In the genomic region with DNA sequence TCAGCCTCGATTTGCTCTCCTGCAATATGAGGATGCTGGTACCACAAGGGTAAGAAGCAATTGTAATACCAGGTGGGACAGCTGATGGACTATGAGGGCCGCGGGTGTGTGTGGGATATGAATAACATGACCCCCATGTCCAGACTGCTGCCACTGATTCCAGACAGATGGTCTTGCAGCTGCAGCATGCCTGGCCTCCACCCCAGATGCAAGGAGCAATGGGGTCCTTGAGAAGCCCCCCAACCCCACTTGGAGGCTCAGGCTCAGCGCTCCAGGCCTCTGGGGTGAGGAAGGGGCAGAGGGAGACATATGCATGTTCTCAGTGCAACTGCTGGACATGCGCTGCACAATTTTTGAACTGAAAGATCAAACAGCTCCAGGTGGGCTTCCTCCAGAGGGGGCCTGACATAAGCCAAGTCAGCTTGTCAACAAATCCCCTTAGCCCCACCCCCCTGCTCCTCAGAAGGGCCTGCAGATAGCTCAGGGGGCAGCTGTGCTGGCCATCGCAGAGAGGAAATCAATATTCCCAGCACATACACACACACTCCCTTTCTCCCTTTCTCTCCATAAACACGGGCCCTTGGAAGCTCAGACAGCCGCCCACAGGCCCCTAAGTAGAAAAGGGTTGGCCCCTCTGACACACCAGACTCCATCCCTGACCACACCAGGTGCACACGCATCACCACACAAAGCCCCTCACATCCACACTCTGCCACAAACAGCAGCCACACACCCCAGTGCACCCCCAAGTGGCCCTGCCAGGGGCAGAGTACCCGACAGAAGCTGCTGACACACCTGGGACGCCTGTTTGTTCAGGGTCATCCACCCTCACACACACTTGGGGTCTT, we compare ENCODE assay signal across 9 cellular contexts.
DNase-seq lines count a peak whose midpoint lies in the region; TF ChIP-seq lines count a peak whose summit lies in the region.
"Had no signal": no experiment of that assay in that cellular context is flagged by ENCODE, and none has a peak within 500 bp of the region (broad histone marks: within the 10 kb centered on the region; RNA-seq: fewer than 3 reads in every experiment).

No MANE protein-coding gene starts in this region.

- no peaks in the 10 kb centered on the region for H3F3A ChIP-seq in GM23248 (ENCODE audit: insufficient read depth)

- peak; percentile 26 for DNase-seq in GM23248
- DNase-seq in SK-N-DZ (ENCODE audit: low spot score) = peak; percentile 68
- no peak for DNase-seq in fibroblast of villous mesenchyme (ENCODE audit: low read depth)
- DNase-seq in NCI-H345 treated with DMSO at 0.1 percent for 48 hours (lab: John Stamatoyannopoulos, UW; ENCODE audit: unreplicated experiment) = no peak
- no peak for DNase-seq in posterior vena cava (ENCODE audit: low spot score)
- no peak for DNase-seq in NCI-H2029 (lab: John Stamatoyannopoulos, UW)
- DNase-seq in NCI-H2029 treated with DMSO at 0.1 percent for 48 hours (lab: John Stamatoyannopoulos, UW) = no peak
- DNase-seq: activated naive CD8-positive, alpha-beta T cell treated with anti-CD3 and anti-CD28 coated beads, Interleukin-2, amount 10 ng/mL, durations not matched to agents 7 days and 5 days had no signal

- peak overlapping the region; percentile 91 for H3K4me2 ChIP-seq in GM23248 (ENCODE audit: unreplicated experiment)

- H3K9me3 ChIP-seq in GM23248 (ENCODE audit: low read depth) = no peaks in the 10 kb centered on the region

- peak overlapping the region; percentile 85; the same call in 1 of the 2 replicates for H2AFZ ChIP-seq in GM23248

- in situ Hi-C loops in GM23248 (cut with MboI) = no loop called here

- peaks cover 62% of the 10 kb centered on the region for H3K79me2 ChIP-seq in GM23248 (ENCODE audit: insufficient read depth)

- peak overlapping the region; percentile 89 for H3K4me3 ChIP-seq in GM23248
- peak overlapping the region; percentile 74 for H3K4me3 ChIP-seq in fibroblast of villous mesenchyme (ENCODE audit: low read depth, low read length)
- H3K4me3 ChIP-seq in rectal smooth muscle tissue (ENCODE audit: low read length) = peak overlapping the region; percentile 80

- H3K9ac ChIP-seq in GM23248 (peak overlapping the region; percentile 94), rectal smooth muscle tissue (ENCODE audit: low read length) (peak overlapping the region; percentile 63)

- no peaks in the 10 kb centered on the region for H3K27me3 ChIP-seq in GM23248 (replicated peaks; ENCODE audit: insufficient read depth)
- H3K27me3 ChIP-seq in rectal smooth muscle tissue (ENCODE audit: control insufficient read depth, insufficient read depth, low read length) = no peaks in the 10 kb centered on the region

- TF ChIP-seq CTCF in fibroblast of villous mesenchyme (IDR thresholded peaks at IDR 0.05; ENCODE audit: insufficient read depth, low read depth, low read length) = peak; percentile 3

- no peaks in the 10 kb centered on the region for H3K9me2 ChIP-seq in GM23248 (ENCODE audit: insufficient read depth)

- H3K36me3 ChIP-seq in GM23248 (ENCODE audit: low read depth) (no peaks in the 10 kb centered on the region), rectal smooth muscle tissue (ENCODE audit: control insufficient read depth, insufficient read depth, low read length) (no peaks in the 10 kb centered on the region)

- intact Hi-C loops in posterior vena cava (cut with DNase I) = no loop called here

- no peaks in the 10 kb centered on the region for H4K20me1 ChIP-seq in GM23248 (ENCODE audit: insufficient read depth)

- WGBS in GM23248 (ENCODE audit: low coverage in 1 of 2, low lambda C conversion rate in 2 of 2, missing lambda C conversion rate in 2 of 2), 2 experiments = 58 to 68% methylated on average over 11 of the region's 11 CpGs

- peaks cover 6% of the 10 kb centered on the region; the same call in 1 of the 2 replicates for H3K4me1 ChIP-seq in GM23248 (ENCODE audit: insufficient read depth)
- H3K4me1 ChIP-seq in rectal smooth muscle tissue (ENCODE audit: control insufficient read depth, insufficient read depth, low read length) = peaks cover 34% of the 10 kb centered on the region

- H3K27ac ChIP-seq in GM23248 (no peak overlapping the region; the same call in 1 of the 2 replicates), rectal smooth muscle tissue (ENCODE audit: low read depth, low read length) (no peak overlapping the region)

Comparison
In these comparisons a context has a peak if more than half of its experiments do, and no peak if none do; other contexts are left out.
1. DNase-seq: peak in GM23248 (single experiment) and SK-N-DZ (single experiment); none in fibroblast of villous mesenchyme (single experiment), NCI-H345 treated with DMSO at 0.1 percent for 48 hours (single experiment), posterior vena cava (single experiment), NCI-H2029 (single experiment) and NCI-H2029 treated with DMSO at 0.1 percent for 48 hours (single experiment).
2. Peak in every context shown above with its lines, with median percentiles within 50 percentile points of each other: H3K4me3 ChIP-seq.